ENCODE assay signal across 8 cellular contexts in the genomic region with DNA sequence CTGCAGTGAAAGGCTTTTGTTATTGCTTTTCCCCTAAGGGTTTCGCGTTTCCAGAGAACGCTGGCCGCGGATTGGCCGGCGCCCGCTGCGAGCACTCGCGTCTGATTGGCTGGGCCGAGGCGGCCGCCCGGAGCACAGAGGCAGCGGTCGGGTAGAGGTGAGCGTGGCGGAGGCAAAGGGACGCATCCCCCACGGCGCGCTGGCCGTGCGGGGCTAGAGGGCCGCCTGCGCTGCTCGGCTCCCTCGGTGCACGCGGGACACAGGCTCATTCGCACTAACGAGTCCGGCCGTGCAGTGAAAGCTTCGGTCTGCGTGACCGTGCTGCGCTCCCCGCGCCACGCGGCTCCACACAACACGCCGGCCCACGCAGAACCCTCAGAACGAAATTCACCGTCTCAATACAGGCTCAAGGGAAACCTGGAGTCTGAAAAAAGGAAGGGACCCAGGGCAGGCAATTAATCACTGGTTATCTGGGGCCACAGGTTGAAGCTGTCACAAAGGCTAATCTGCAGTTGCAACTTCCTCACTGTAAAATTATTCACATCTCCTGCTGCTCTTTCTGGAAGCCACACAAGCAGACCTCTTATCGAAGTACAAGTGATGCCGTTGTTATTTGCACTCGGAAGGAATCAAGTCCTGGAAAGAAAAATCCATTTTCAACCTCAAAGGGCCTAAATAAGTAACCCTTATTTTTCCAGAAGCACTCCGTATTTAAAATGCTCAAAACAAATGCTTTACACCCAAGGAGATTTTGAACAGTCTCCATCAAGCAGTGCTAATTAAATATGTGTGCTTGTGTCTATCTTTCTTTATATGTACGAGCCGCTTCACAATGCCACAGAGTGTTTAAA.
DNase-seq lines count a peak whose midpoint lies in the region; ATAC-seq, FAIRE-seq and TF ChIP-seq lines count a peak whose summit lies in the region.

No MANE protein-coding gene starts in this region.

- TF ChIP-seq CTCF in AG04450 (IDR thresholded peaks at IDR 0.05; ENCODE audit: low read depth, low read length) (no peak), natural killer cell (IDR thresholded peaks at IDR 0.05) (no peak), uterus (IDR thresholded peaks at IDR 0.05) (no peak)

- H3K27ac Mint-ChIP-seq in activated T-cell treated with anti-CD3 and anti-CD28 coated beads, Interleukin-2, amount 50 U/mL, for 72 hours: no peak overlapping the region
- peak overlapping the region in 1 of 2 donors; percentile 38 for H3K27ac Mint-ChIP-seq in natural killer cell

- no peaks in the 10 kb centered on the region for H3K27me3 ChIP-seq in AG04450 (ENCODE audit: control insufficient read depth, insufficient read depth, low read length)
- no peaks in the 10 kb centered on the region for H3K27me3 ChIP-seq in uterus

- CTCF ChIA-PET in AG04450 (lab: Charles Lee): no interaction called here

- peak overlapping the region; percentile 73 to 82 for H3K4me3 Mint-ChIP-seq in activated T-cell treated with anti-CD3 and anti-CD28 coated beads, Interleukin-2, amount 50 U/mL, for 72 hours
- peak overlapping the region; percentile 89 for H3K4me3 Mint-ChIP-seq in natural killer cell

- H3K4me3 ChIP-seq in AG04450 (ENCODE audit: low read depth, low read length) (peak overlapping the region; percentile 68), uterus (peak overlapping the region; percentile 44 to 53)

- ATAC-seq in GM18505 (IDR thresholded peaks at IDR 0.05; ENCODE audit: unreplicated experiment) (peak; percentile 36), HG03025 (IDR thresholded peaks at IDR 0.05; ENCODE audit: low FRiP score, unreplicated experiment) (peak; percentile 34), natural killer cell (peak; percentile 28 to 45 (median 32))
- ATAC-seq in activated T-cell treated with anti-CD3 and anti-CD28 coated beads, Interleukin-2, amount 50 U/mL, for 72 hours (replicated peaks in 1 of 2): peak; percentile 58 to 61

- no peaks in the 10 kb centered on the region for H3K36me3 Mint-ChIP-seq in activated T-cell treated with anti-CD3 and anti-CD28 coated beads, Interleukin-2, amount 50 U/mL, for 72 hours (ENCODE audit: insufficient read depth in 2 of 2)
- H3K36me3 Mint-ChIP-seq in natural killer cell: no peaks in the 10 kb centered on the region

- DNase-seq in AG04450 (ENCODE audit: low read depth, low spot score): peak; percentile 59
- DNase-seq in NCI-H345 (lab: John Stamatoyannopoulos, UW): peak; percentile 77
- DNase-seq in activated T-cell treated with anti-CD3 and anti-CD28 coated beads, Interleukin-2, amount 50 U/mL, for 72 hours: peak; percentile 15 to 23
- peak; percentile 68 to 75 for DNase-seq in frontal cortex (ENCODE audit: low spot score in 2 of 2)
- DNase-seq in natural killer cell: peak; percentile 21
- DNase-seq in uterus: peak; percentile 76 to 82

- H3K9me3 Mint-ChIP-seq in activated T-cell treated with anti-CD3 and anti-CD28 coated beads, Interleukin-2, amount 50 U/mL, for 72 hours: no peaks in the 10 kb centered on the region
- no peaks in the 10 kb centered on the region for H3K9me3 Mint-ChIP-seq in natural killer cell

- no peaks in the 10 kb centered on the region for H3K36me3 ChIP-seq in uterus

- POLR2A ChIA-PET in AG04450 (lab: Yijun Ruan, JAX): interaction anchor here (0.9 to 2.3 kb wide), 7 partner anchors 8 to 97 kb away, joined by 4 to 12 read pairs (median 5); no protein-coding TSS in a partner anchor

- H3K27ac ChIP-seq in AG04450 (ENCODE audit: low read depth, low read length) (peak overlapping the region; percentile 78), uterus (peak overlapping the region; percentile 74 to 79)

- H3K4me1 ChIP-seq in uterus: peaks cover 0 to 5% of the 10 kb centered on the region in 2 donors

- FAIRE-seq in frontal cortex (lab: Jason Lieb, UNC): no peak

- H3K27me3 Mint-ChIP-seq in activated T-cell treated with anti-CD3 and anti-CD28 coated beads, Interleukin-2, amount 50 U/mL, for 72 hours (ENCODE audit: low read depth): peaks cover 37% of the 10 kb centered on the region
- H3K27me3 Mint-ChIP-seq in natural killer cell (ENCODE audit: low read depth in 2 of 2): peaks cover 27 to 35% of the 10 kb centered on the region in 2 donors

- intact Hi-C loops in natural killer cell (cut with micrococcal nuclease): loop anchor here (5.0 kb wide), 1 partner anchor 95 kb away; a partner anchor contains a TSS
- intact Hi-C loops in uterus (cut with DNase I; ENCODE audit: low total_unique reads): no loop called here

- TF ChIP-seq POLR2A in GM18505 (IDR thresholded peaks at IDR 0.05; ENCODE audit: borderline replicate concordance, extremely low read depth, insufficient read depth, insufficient read length) (peak; percentile 48), uterus (IDR thresholded peaks at IDR 0.05) (peak; percentile 48 to 73)

- H3K4me1 Mint-ChIP-seq in activated T-cell treated with anti-CD3 and anti-CD28 coated beads, Interleukin-2, amount 50 U/mL, for 72 hours (ENCODE audit: low read depth): peaks cover 15% of the 10 kb centered on the region
- peaks cover 34 to 42% of the 10 kb centered on the region in 2 donors for H3K4me1 Mint-ChIP-seq in natural killer cell

- H3K9me3 ChIP-seq in AG04450 (ENCODE audit: control insufficient read depth, insufficient read depth, low read length): no peaks in the 10 kb centered on the region
- no peaks in the 10 kb centered on the region for H3K9me3 ChIP-seq in uterus

Comparison
In these comparisons a context has a peak if more than half of its experiments do, and no peak if none do; other contexts are left out.
1. Peak in every context shown above with its lines: DNase-seq, ATAC-seq, H3K4me3 ChIP-seq and H3K27ac ChIP-seq.
2. DNase-seq: peak in every context shown above with its lines; median percentile 79 in uterus; 77 in NCI-H345; 72 in frontal cortex; 59 in AG04450; 21 in natural killer cell; 19 in activated T-cell treated with anti-CD3 and anti-CD28 coated beads, Interleukin-2, amount 50 U/mL, for 72 hours.